12 cellular contexts compared by ENCODE assay signal in genomic region chr1:154611150-154611865, GRCh38. TPM values are rescaled to one million over a fixed set of nuclear protein-coding genes. Genes with fewer than 3 reads are reported as not detected.
A peak's percentile ranks its signal among the peaks of the same experiment; 100 is the strongest.
DNase-seq lines count a peak whose midpoint lies in the region; ATAC-seq and TF ChIP-seq lines count a peak whose summit lies in the region.
"Had no signal": no experiment of that assay in that cellular context is flagged by ENCODE, and none has a peak within 500 bp of the region (broad histone marks: within the 10 kb centered on the region; RNA-seq: fewer than 3 reads in every experiment).

No MANE protein-coding gene starts in this region.

- dilution Hi-C loops in mammary epithelial cell (cut with HindIII; ENCODE audit: low sequenced_read_pairs) = no loop called here

- H3K27me3 ChIP-seq in mammary epithelial cell (ENCODE audit: insufficient read depth, low read length) (no peaks in the 10 kb centered on the region), iPS-18a (ENCODE audit: control insufficient read depth, insufficient read depth, low read length) (no peaks in the 10 kb centered on the region), testis (no peaks in the 10 kb centered on the region)
- H3K27me3 ChIP-seq: colonic mucosa had no signal

- peak overlapping the region; percentile 13 for H3K4me2 ChIP-seq in mammary epithelial cell (ENCODE audit: insufficient read depth, low read depth, low read length)
- H3K4me2 ChIP-seq: SK-N-SH had no signal

- CTCF ChIA-PET in mammary epithelial cell (lab: Charles Lee; ENCODE audit: low non-redundant PET) = no interaction called here
- CTCF ChIA-PET in MCF 10A (lab: Yijun Ruan, JAX) = interaction anchor here (0.6 to 1.9 kb wide), 5 partner anchors 11 to 474 kb away, joined by 3 to 11 read pairs (median 5); no protein-coding TSS in a partner anchor
- CTCF ChIA-PET in activated CD8-positive, alpha-beta T cell treated with anti-CD3 and anti-CD28 coated beads, Interleukin-2, amount 10 ng/mL, durations not matched to agents 7 days and 5 days (lab: Charles Lee) = interaction anchor here (1.4 to 2.5 kb wide), 4 partner anchors 16 to 324 kb away, joined by 3 to 10 read pairs (median 6); partner anchors contain the start of gene PMVK

- no peaks in the 10 kb centered on the region for H4K20me1 ChIP-seq in mammary epithelial cell (ENCODE audit: insufficient read depth, low read length)

- in situ Hi-C loops in mammary epithelial cell (cut with MboI; ENCODE audit: low sequenced_read_pairs in 2 of 2) = no loop called here

- H3K27ac ChIP-seq in mammary epithelial cell (ENCODE audit: insufficient read depth, low read depth, low read length) (no peak overlapping the region), iPS-18a (ENCODE audit: low read length) (peak overlapping the region; percentile 55), testis (peak overlapping the region; percentile 23 to 52)
- H3K27ac ChIP-seq: colonic mucosa had no signal

- 38% methylated on average over 10 of the region's 10 CpGs for WGBS in mammary epithelial cell (ENCODE audit: low coverage, missing lambda C conversion rate)
- 49 to 60% methylated on average over 10 of the region's 10 CpGs for WGBS in testis, 2 donors

- no peak overlapping the region for H3K9ac ChIP-seq in mammary epithelial cell (ENCODE audit: insufficient read depth, low read length)
- H3K9ac ChIP-seq in iPS-18a (ENCODE audit: low read length) = peak overlapping the region; percentile 24
- H3K9ac ChIP-seq: SK-N-SH had no signal

- intact Hi-C loops in mammary epithelial cell (cut with micrococcal nuclease) (no loop called here), MCF 10A (cut with micrococcal nuclease) (no loop called here), testis (cut with DNase I; ENCODE audit: low total_unique reads) (no loop called here)

- no peaks in the 10 kb centered on the region for H3K27me3 Mint-ChIP-seq in MCF 10A (ENCODE audit: insufficient read depth, unreplicated experiment)
- no peaks in the 10 kb centered on the region for H3K27me3 Mint-ChIP-seq in activated CD8-positive, alpha-beta T cell treated with anti-CD3 and anti-CD28 coated beads, Interleukin-2, amount 10 ng/mL, durations not matched to agents 7 days and 5 days (ENCODE audit: low read depth)

- H3K79me2 ChIP-seq in mammary epithelial cell (ENCODE audit: insufficient read depth, low read length) = peaks cover 89% of the 10 kb centered on the region

- H3K4me3 ChIP-seq in mammary epithelial cell (replicated peaks in 1 of 3; ENCODE audit: insufficient read depth in 1 of 3, low read depth in 2 of 3, low read length in 3 of 3) (no peak overlapping the region), iPS-18a (ENCODE audit: low read length) (peak overlapping the region; percentile 31), testis (no peak overlapping the region)
- H3K4me3 ChIP-seq: colonic mucosa had no signal

- BruUV-seq in mammary epithelial cell (replicated peaks; lab: Mats Ljungman, UMichigan) = no TSS peak
- no TSS peak for BruUV-seq in MCF 10A (replicated peaks; lab: Mats Ljungman, UMichigan)

- H3K9me3 ChIP-seq in mammary epithelial cell (replicated peaks; ENCODE audit: insufficient read depth, low read length) (no peaks in the 10 kb centered on the region), iPS-18a (ENCODE audit: control insufficient read depth, low read depth, low read length) (no peaks in the 10 kb centered on the region), testis (no peaks in the 10 kb centered on the region)
- H3K9me3 ChIP-seq: colonic mucosa, SK-N-SH had no signal

- H3K9me3 Mint-ChIP-seq in MCF 10A (ENCODE audit: unreplicated experiment) = no peaks in the 10 kb centered on the region
- H3K9me3 Mint-ChIP-seq in activated CD8-positive, alpha-beta T cell treated with anti-CD3 and anti-CD28 coated beads, Interleukin-2, amount 10 ng/mL, durations not matched to agents 7 days and 5 days (ENCODE audit: insufficient read depth) = no peaks in the 10 kb centered on the region

- DNase-seq in mammary epithelial cell (no peak), MCF 10A (ENCODE audit: unreplicated experiment) (no peak), testis (peak; percentile 54), NCI-H1092 treated with DMSO at 0.1 percent for 48 hours (lab: John Stamatoyannopoulos, UW) (no peak), NAMALWA (ENCODE audit: low spot score) (no peak), NCI-H510A (lab: John Stamatoyannopoulos, UW) (no peak)
- DNase-seq in activated CD8-positive, alpha-beta T cell treated with anti-CD3 and anti-CD28 coated beads, Interleukin-2, amount 10 ng/mL, durations not matched to agents 7 days and 5 days = no peak
- DNase-seq: AML-193, colonic mucosa, NCI-H524, SK-N-SH had no signal

- no peak overlapping the region for H3K4me3 Mint-ChIP-seq in MCF 10A (ENCODE audit: unreplicated experiment)
- H3K4me3 Mint-ChIP-seq in activated CD8-positive, alpha-beta T cell treated with anti-CD3 and anti-CD28 coated beads, Interleukin-2, amount 10 ng/mL, durations not matched to agents 7 days and 5 days = no peak overlapping the region

- peaks cover 19% of the 10 kb centered on the region for H3K36me3 Mint-ChIP-seq in MCF 10A (ENCODE audit: insufficient read depth, unreplicated experiment)
- H3K36me3 Mint-ChIP-seq in activated CD8-positive, alpha-beta T cell treated with anti-CD3 and anti-CD28 coated beads, Interleukin-2, amount 10 ng/mL, durations not matched to agents 7 days and 5 days (ENCODE audit: low read depth) = peaks cover 16% of the 10 kb centered on the region

- H3K36me3 ChIP-seq in mammary epithelial cell (ENCODE audit: insufficient read depth, low read length) = no peaks in the 10 kb centered on the region
- H3K36me3 ChIP-seq in iPS-18a (ENCODE audit: control insufficient read depth, low read depth, low read length) = no peaks in the 10 kb centered on the region
- no peaks in the 10 kb centered on the region for H3K36me3 ChIP-seq in testis (ENCODE audit: low read depth, missing control alignments)
- H3K36me3 ChIP-seq: colonic mucosa had no signal

- no peak overlapping the region for H3K27ac Mint-ChIP-seq in MCF 10A (ENCODE audit: low read depth, unreplicated experiment)
- peak overlapping the region; percentile 41 for H3K27ac Mint-ChIP-seq in activated CD8-positive, alpha-beta T cell treated with anti-CD3 and anti-CD28 coated beads, Interleukin-2, amount 10 ng/mL, durations not matched to agents 7 days and 5 days

- TF ChIP-seq CTCF in mammary epithelial cell (conservative IDR thresholded peaks at IDR 0.05 in 1 of 2, IDR thresholded peaks at IDR 0.05 in 1 of 2; ENCODE audit: extremely low read depth in 1 of 2, insufficient read depth in 1 of 2, low read depth in 1 of 2, low read length in 2 of 2) (no peak), MCF 10A (IDR thresholded peaks at IDR 0.05; ENCODE audit: unreplicated experiment) (no peak), testis (IDR thresholded peaks at IDR 0.05) (no peak)

- ATAC-seq in activated CD8-positive, alpha-beta T cell treated with anti-CD3 and anti-CD28 coated beads, Interleukin-2, amount 10 ng/mL, durations not matched to agents 7 days and 5 days = no peak

- no peak overlapping the region for H2AFZ ChIP-seq in mammary epithelial cell (ENCODE audit: low read depth, low read length)

- peaks cover 15% of the 10 kb centered on the region for H3K4me1 ChIP-seq in mammary epithelial cell (ENCODE audit: insufficient read depth, low read length)
- H3K4me1 ChIP-seq in iPS-18a (ENCODE audit: control insufficient read depth, low read depth, low read length) = peaks cover 42% of the 10 kb centered on the region
- H3K4me1 ChIP-seq in testis = peaks cover 20% of the 10 kb centered on the region

- POLR2A ChIA-PET in MCF 10A (lab: Yijun Ruan, JAX) = interaction anchor here (0.6 to 8.6 kb wide), 5 partner anchors 15 to 999 kb away, joined by 3 to 161 read pairs (median 4); partner anchors contain the start of genes MSTO1 and PMVK
- POLR2A ChIA-PET in activated CD8-positive, alpha-beta T cell treated with anti-CD3 and anti-CD28 coated beads, Interleukin-2, amount 10 ng/mL, durations not matched to agents 7 days and 5 days (lab: Charles Lee) = interaction anchor here (0.6 to 1.5 kb wide), 5 partner anchors 10 to 56 kb away, joined by 3 to 6 read pairs (median 4); no protein-coding TSS in a partner anchor

- peaks cover 21% of the 10 kb centered on the region for H3K4me1 Mint-ChIP-seq in MCF 10A (ENCODE audit: insufficient read depth, unreplicated experiment)
- peaks cover 57% of the 10 kb centered on the region for H3K4me1 Mint-ChIP-seq in activated CD8-positive, alpha-beta T cell treated with anti-CD3 and anti-CD28 coated beads, Interleukin-2, amount 10 ng/mL, durations not matched to agents 7 days and 5 days (ENCODE audit: low read depth)

- no peak for TF ChIP-seq POLR2A in testis (IDR thresholded peaks at IDR 0.05)

RNA-seq across cellular contexts. Expression of gene ADAR, which starts 3.3 kb away (rescaled TPM):
- total RNA-seq in mammary epithelial cell = 100 to 1,000 TPM in 1 of 2 donors, 10 to 100 TPM in 1; 89.7 to 125 TPM
- polyA plus RNA-seq in mammary epithelial cell = 83.3 TPM
- 167 TPM for polyA minus RNA-seq in mammary epithelial cell
- 168 and 196 TPM in 2 replicates for total RNA-seq in MCF 10A (2022)
- 100 to 1,000 TPM; 314 to 317 TPM for total RNA-seq in activated CD8-positive, alpha-beta T cell treated with anti-CD3 and anti-CD28 coated beads, Interleukin-2, amount 10 ng/mL, durations not matched to agents 7 days and 5 days
- 100 to 1,000 TPM; 168 to 181 TPM for total RNA-seq in testis
- 94.4 TPM for polyA plus RNA-seq in testis (ENCODE audit: insufficient read depth, low read depth, low replicate concordance)

RNA-seq across cellular contexts. Expression of gene CHRNB2, which starts 43.7 kb away (rescaled TPM):
- total RNA-seq in mammary epithelial cell (under 1 TPM; 0.17 to 0.19 TPM), MCF 10A (2022) (0.15 and 0.21 TPM in 2 replicates), testis (1 to 10 TPM; 1.2 to 1.3 TPM)
- polyA plus RNA-seq in mammary epithelial cell (0.17 TPM), testis (ENCODE audit: insufficient read depth, low read depth, low replicate concordance) (1.3 TPM)
- polyA minus RNA-seq in mammary epithelial cell = 1.7 TPM
- total RNA-seq in activated CD8-positive, alpha-beta T cell treated with anti-CD3 and anti-CD28 coated beads, Interleukin-2, amount 10 ng/mL, durations not matched to agents 7 days and 5 days = not detected

RNA-seq across cellular contexts. Expression of gene UBE2Q1, which starts 52.8 kb away (rescaled TPM):
- 10 to 100 TPM; 31.2 to 80.1 TPM for total RNA-seq in mammary epithelial cell
- polyA plus RNA-seq in mammary epithelial cell = 13.1 TPM
- 6.3 TPM for polyA minus RNA-seq in mammary epithelial cell
- 103 and 111 TPM in 2 replicates for total RNA-seq in MCF 10A (2022)
- total RNA-seq in activated CD8-positive, alpha-beta T cell treated with anti-CD3 and anti-CD28 coated beads, Interleukin-2, amount 10 ng/mL, durations not matched to agents 7 days and 5 days = 100 to 1,000 TPM in 1 of 2 experiments, 10 to 100 TPM in 1; 93.6 to 103 TPM
- total RNA-seq in testis = 10 to 100 TPM; 63.5 to 65.2 TPM
- polyA plus RNA-seq in testis (ENCODE audit: insufficient read depth, low read depth, low replicate concordance) = 128 TPM
